ENCODE assay signal across 38 cellular contexts in genomic region chr10:84311596-84311995, GRCh38.
"Had no signal": no experiment of that assay in that cellular context is flagged by ENCODE, and none has a peak within 500 bp of the region (broad histone marks: within the 10 kb centered on the region; RNA-seq: fewer than 3 reads in every experiment).

No MANE protein-coding gene starts in this region.

- H3K36me3 ChIP-seq: ascending aorta, cardiac muscle cell had no signal

- H3K9me3 ChIP-seq: ascending aorta had no signal

- DNase-seq: activated CD4-positive, alpha-beta memory T cell treated with anti-CD3 and anti-CD28 coated beads, Interleukin-2, amount 10 ng/mL, durations not matched to agents 7 days and 5 days; activated CD4-positive, alpha-beta T cell treated with anti-CD3 and anti-CD28 coated beads for 1 hour; activated CD4-positive, alpha-beta T cell treated with anti-CD3 and anti-CD28 coated beads for 36 hours; activated CD4-positive, alpha-beta T cell treated with anti-CD3 and anti-CD28 coated beads for 48 hours; activated CD4-positive, alpha-beta T cell treated with anti-CD3 and anti-CD28 coated beads, Interleukin-2, amount 10 ng/mL, durations not matched to agents 7 days and 5 days; activated CD4-positive, alpha-beta T cell treated with anti-CD3 and anti-CD28 coated beads, Interleukin-2, amount 50 U/mL, for 48 hours; activated CD4-positive, CD25-positive, alpha-beta regulatory T cell; activated CD8-positive, alpha-beta memory T cell treated with anti-CD3 and anti-CD28 coated beads for 24 hours; activated CD8-positive, alpha-beta memory T cell treated with anti-CD3 and anti-CD28 coated beads, Interleukin-2, amount 10 ng/mL, durations not matched to agents 7 days and 5 days; activated CD8-positive, alpha-beta memory T cell treated with anti-CD3 and anti-CD28 coated beads, Interleukin-2, amount 50 U/mL, for 48 hours; activated CD8-positive, alpha-beta T cell treated with anti-CD3 and anti-CD28 coated beads, Interleukin-2, amount 10 ng/mL, durations not matched to agents 7 days and 5 days; activated effector memory CD4-positive, alpha-beta T cell treated with Interleukin-2 at 50 U/mL for 16 hours; activated gamma-delta T cell; activated naive CD4-positive, alpha-beta T cell treated with anti-CD3 and anti-CD28 coated beads for 36 hours; activated naive CD4-positive, alpha-beta T cell treated with anti-CD3 and anti-CD28 coated beads, Interleukin-2, amount 50 U/mL, for 16 hours; activated naive CD8-positive, alpha-beta T cell treated with anti-CD3 and anti-CD28 coated beads, Interleukin-2, amount 10 ng/mL, durations not matched to agents 7 days and 5 days; activated naive CD8-positive, alpha-beta T cell treated with anti-CD3 and anti-CD28 coated beads, Interleukin-2, amount 50 U/mL, for 24 hours; activated T-cell treated with anti-CD3 and anti-CD28 coated beads, Interleukin-2, amount 50 U/mL, for 24 hours; activated T-cell treated with anti-CD3 and anti-CD28 coated beads, Interleukin-2, amount 50 U/mL, for 48 hours; amygdala; anterior cingulate cortex; caudate nucleus; cerebellar nuclear complex; T-helper 1 cell; T-helper 2 cell; T-helper 9 cell had no signal

- H3K4me3 ChIP-seq: ascending aorta, cardiac muscle cell had no signal

- ATAC-seq: activated CD4-positive, alpha-beta T cell treated with anti-CD3 and anti-CD28 coated beads for 36 hours; activated CD4-positive, CD25-positive, alpha-beta regulatory T cell treated with anti-CD3 and anti-CD28 coated beads, Interleukin-2, amount 50 U/mL, for 24 hours; activated CD8-positive, alpha-beta memory T cell treated with anti-CD3 and anti-CD28 coated beads, Interleukin-2, amount 10 ng/mL, durations not matched to agents 7 days and 5 days; activated CD8-positive, alpha-beta T cell treated with anti-CD3 and anti-CD28 coated beads, Interleukin-2, amount 10 ng/mL, durations not matched to agents 7 days and 5 days; activated naive CD8-positive, alpha-beta T cell treated with anti-CD3 and anti-CD28 coated beads, Interleukin-2, amount 50 U/mL, for 24 hours had no signal

- FAIRE-seq: bronchial epithelial cell, TTC549 had no signal

- H3K36me3 Mint-ChIP-seq: activated naive CD8-positive, alpha-beta T cell; brain had no signal

- H3K9me3 Mint-ChIP-seq: activated CD4-positive, alpha-beta memory T cell treated with anti-CD3 and anti-CD28 coated beads, Interleukin-2, amount 10 ng/mL, durations not matched to agents 7 days and 5 days; activated naive CD4-positive, alpha-beta T cell treated with anti-CD3 and anti-CD28 coated beads for 36 hours; activated naive CD8-positive, alpha-beta T cell treated with anti-CD3 and anti-CD28 coated beads, Interleukin-2, amount 50 U/mL, for 24 hours; activated T-cell treated with anti-CD3 and anti-CD28 coated beads, Interleukin-2, amount 50 U/mL, for 24 hours; central memory CD8-positive, alpha-beta T cell had no signal

- H3K27ac Mint-ChIP-seq: activated CD4-positive, alpha-beta memory T cell treated with anti-CD3 and anti-CD28 coated beads, Interleukin-2, amount 10 ng/mL, durations not matched to agents 7 days and 5 days; activated CD4-positive, alpha-beta T cell treated with anti-CD3 and anti-CD28 coated beads for 36 hours; activated CD4-positive, alpha-beta T cell treated with anti-CD3 and anti-CD28 coated beads, Interleukin-2, amount 10 ng/mL, durations not matched to agents 7 days and 5 days; activated CD8-positive, alpha-beta memory T cell treated with anti-CD3 and anti-CD28 coated beads, Interleukin-2, amount 10 ng/mL, durations not matched to agents 7 days and 5 days; activated CD8-positive, alpha-beta T cell treated with anti-CD3 and anti-CD28 coated beads, Interleukin-2, amount 10 ng/mL, durations not matched to agents 7 days and 5 days; activated naive CD8-positive, alpha-beta T cell; activated naive CD8-positive, alpha-beta T cell treated with anti-CD3 and anti-CD28 coated beads, Interleukin-2, amount 10 ng/mL, durations not matched to agents 7 days and 5 days; activated naive CD8-positive, alpha-beta T cell treated with anti-CD3 and anti-CD28 coated beads, Interleukin-2, amount 50 U/mL, for 24 hours; activated T-cell treated with anti-CD3 and anti-CD28 coated beads, Interleukin-2, amount 50 U/mL, for 24 hours; activated T-helper 2 cell treated with anti-CD3 and anti-CD28 coated beads, Interferon-gamma antibody, Interleukin-2, Interleukin-4, amounts not matched to agents 10 μg/mL and 5 μg/mL and 100 μg/mL, durations not matched to agents 14 hours and 24 hours and 36 hours; brain; T-helper 1 cell treated with Interleukin-12 subunit alpha and Interleukin-12 subunit beta and Interleukin-4 antibody, amounts not matched to agents 30 μg/mL and 1 μg/mL, for 36 hours; T-helper 2 cell treated with Interferon-gamma antibody and Interleukin-4, amounts not matched to agents 5 μg/mL and 100 μg/mL, for 36 hours had no signal

- H3K27me3 ChIP-seq: ascending aorta, cardiac muscle cell had no signal

- H3K4me3 Mint-ChIP-seq: activated CD4-positive, alpha-beta memory T cell treated with anti-CD3 and anti-CD28 coated beads, Interleukin-2, amount 10 ng/mL, durations not matched to agents 7 days and 5 days; activated CD4-positive, alpha-beta T cell treated with anti-CD3 and anti-CD28 coated beads for 36 hours; activated CD4-positive, alpha-beta T cell treated with anti-CD3 and anti-CD28 coated beads, Interleukin-2, amount 10 ng/mL, durations not matched to agents 7 days and 5 days; activated CD8-positive, alpha-beta memory T cell treated with anti-CD3 and anti-CD28 coated beads, Interleukin-2, amount 10 ng/mL, durations not matched to agents 7 days and 5 days; activated CD8-positive, alpha-beta T cell treated with anti-CD3 and anti-CD28 coated beads, Interleukin-2, amount 10 ng/mL, durations not matched to agents 7 days and 5 days; activated naive CD4-positive, alpha-beta T cell treated with anti-CD3 and anti-CD28 coated beads for 36 hours; activated naive CD8-positive, alpha-beta T cell; activated naive CD8-positive, alpha-beta T cell treated with anti-CD3 and anti-CD28 coated beads, Interleukin-2, amount 10 ng/mL, durations not matched to agents 7 days and 5 days; activated naive CD8-positive, alpha-beta T cell treated with anti-CD3 and anti-CD28 coated beads, Interleukin-2, amount 50 U/mL, for 24 hours; activated T-cell treated with anti-CD3 and anti-CD28 coated beads, Interleukin-2, amount 50 U/mL, for 24 hours; brain; central memory CD8-positive, alpha-beta T cell; T-helper 1 cell treated with Interleukin-12 subunit alpha and Interleukin-12 subunit beta and Interleukin-4 antibody, amounts not matched to agents 30 μg/mL and 1 μg/mL, for 36 hours; T-helper 2 cell treated with Interferon-gamma antibody and Interleukin-4, amounts not matched to agents 5 μg/mL and 100 μg/mL, for 36 hours had no signal

- H3K27me3 Mint-ChIP-seq: activated CD4-positive, alpha-beta T cell treated with anti-CD3 and anti-CD28 coated beads for 36 hours; activated naive CD8-positive, alpha-beta T cell; activated T-cell treated with anti-CD3 and anti-CD28 coated beads, Interleukin-2, amount 50 U/mL, for 24 hours; brain; central memory CD8-positive, alpha-beta T cell had no signal

- H3K27ac ChIP-seq: ascending aorta, cardiac muscle cell, VCaP had no signal
